Comparison of ENCODE assay signal across 8 cellular contexts in the genomic region with DNA sequence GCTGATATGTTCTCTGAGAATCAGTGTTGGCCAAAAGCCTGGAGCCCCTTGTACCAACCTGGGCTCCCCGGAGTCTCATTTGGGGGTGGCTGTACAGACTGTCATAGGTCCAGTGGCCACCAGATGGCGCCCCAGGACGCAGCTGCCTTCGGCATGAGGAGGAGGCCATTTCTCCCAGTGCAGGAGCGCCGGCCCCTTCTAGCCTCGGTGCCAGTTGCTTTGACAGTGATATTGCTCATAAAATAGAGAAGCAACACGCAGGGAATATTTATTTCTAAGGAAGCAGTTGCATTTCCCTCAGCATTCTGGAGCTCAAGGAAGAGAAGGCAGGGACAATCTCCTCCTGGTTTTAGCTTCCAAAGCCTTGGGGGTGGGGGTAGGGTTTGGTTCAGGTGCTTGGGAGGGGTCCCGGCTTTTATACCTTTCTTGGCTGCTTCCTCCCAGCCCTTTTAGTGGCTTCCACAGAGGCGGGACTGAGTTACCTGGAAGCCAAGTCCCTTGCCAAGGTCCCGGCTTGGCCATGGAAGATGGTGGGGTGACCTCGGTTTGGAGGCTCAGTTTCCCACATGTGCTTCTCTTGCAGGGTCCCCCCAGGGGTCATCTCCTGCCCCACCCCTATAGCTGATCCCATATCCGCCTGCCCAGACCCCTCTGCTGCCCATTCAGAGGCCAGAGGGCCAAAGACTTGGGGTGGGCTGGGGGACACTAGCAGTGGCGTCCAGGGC.
A peak's percentile ranks its signal among the peaks of the same experiment; 100 is the strongest.
DNase-seq lines count a peak whose midpoint lies in the region; FAIRE-seq and TF ChIP-seq lines count a peak whose summit lies in the region.

No MANE protein-coding gene starts in this region.

- intact Hi-C loops in transverse colon (cut with DNase I; ENCODE audit: low total_unique reads): loop anchor here (2.0 kb wide), 1 partner anchor 747 kb away; no protein-coding TSS in a partner anchor

- no peaks in the 10 kb centered on the region for H3K9me3 ChIP-seq in parathyroid adenoma (ENCODE audit: control insufficient read depth, low read length)
- H3K9me3 ChIP-seq in transverse colon: no peaks in the 10 kb centered on the region

- H3K4me2 ChIP-seq in parathyroid adenoma (ENCODE audit: low read length): peak overlapping the region; percentile 50

- H3K36me3 ChIP-seq in parathyroid adenoma (ENCODE audit: control insufficient read depth, insufficient read depth, low read length) (no peaks in the 10 kb centered on the region), transverse colon (no peaks in the 10 kb centered on the region)

- no peaks in the 10 kb centered on the region for H3K79me2 ChIP-seq in parathyroid adenoma

- H3K4me3 ChIP-seq in parathyroid adenoma (ENCODE audit: low read depth, low read length) (no peak overlapping the region), transverse colon (no peak overlapping the region)

- no peak for TF ChIP-seq POLR2A in H54 (IDR thresholded peaks at IDR 0.05; ENCODE audit: low read depth, low read length)
- TF ChIP-seq POLR2A in transverse colon (IDR thresholded peaks at IDR 0.05): no peak

- H3K27me3 ChIP-seq in parathyroid adenoma (ENCODE audit: control insufficient read depth, insufficient read depth, low read length): no peaks in the 10 kb centered on the region
- no peaks in the 10 kb centered on the region for H3K27me3 ChIP-seq in transverse colon

- TF ChIP-seq EP300 in transverse colon (IDR thresholded peaks at IDR 0.05; ENCODE audit: low read depth): no peak

- in situ Hi-C loops in SK-MEL-5 (cut with HindIII; ENCODE audit: low pct_unique_long_range_greater_than_20kb, low sequenced_read_pairs): no loop called here
- in situ Hi-C loops in transverse colon (cut with MboI; ENCODE audit: low pct_ligation_motif_present in 1 of 4, low pct_unique_long_range_greater_than_20kb in 1 of 4, low sequenced_read_pairs in 3 of 4): loop anchor here (10.0 to 25.0 kb wide), 6 partner anchors 275 to 758 kb away; no protein-coding TSS in a partner anchor

- FAIRE-seq in H54 (lab: Jason Lieb, UNC): no peak

- H3K27ac ChIP-seq in parathyroid adenoma (no peak overlapping the region), transverse colon (no peak overlapping the region)

- DNase-seq in DMS 273 treated with DMSO at 0.1 percent for 48 hours (lab: John Stamatoyannopoulos, UW) (peak; percentile 38), H54 (ENCODE audit: insufficient read length, low spot score) (peak; percentile 95), NCI-H1092 (lab: John Stamatoyannopoulos, UW) (peak; percentile 81), SK-MEL-5 (ENCODE audit: low read depth, low spot score) (peak; percentile 90), globus pallidus (ENCODE audit: low spot score) (peak; percentile 63), transverse colon (peak; percentile 88)
- peak; percentile 76 to 93 (median 90) for DNase-seq in activated naive CD4-positive, alpha-beta T cell (lab: John Stamatoyannopoulos, UW)

- 18 to 40% methylated on average over 2 to 14 of the region's 14 CpGs for WGBS in transverse colon (ENCODE audit: low coverage in 1 of 2), 2 donors

- peak; percentile 93 for TF ChIP-seq CTCF in parathyroid adenoma (IDR thresholded peaks at IDR 0.05)
- TF ChIP-seq CTCF in transverse colon (IDR thresholded peaks at IDR 0.05): peak; percentile 94 to 97 (median 95)

- H3K4me1 ChIP-seq in parathyroid adenoma (no peaks in the 10 kb centered on the region), transverse colon (peaks cover 0 to 12% (median 6%) of the 10 kb centered on the region in 4 donors)

- no peak overlapping the region for H3K9ac ChIP-seq in parathyroid adenoma

- peak overlapping the region; percentile 78 for H2AFZ ChIP-seq in parathyroid adenoma

Comparison
In these comparisons a context has a peak if more than half of its experiments do, and no peak if none do; other contexts are left out.
1. DNase-seq: peak in every context shown above with its lines; median percentile 95 in H54; 90 in SK-MEL-5; 90 in activated naive CD4-positive, alpha-beta T cell; 88 in transverse colon; 81 in NCI-H1092; 63 in globus pallidus; 38 in DMS 273 treated with DMSO at 0.1 percent for 48 hours.